Comparison of ENCODE assay signal across 13 cellular contexts in the genomic region with DNA sequence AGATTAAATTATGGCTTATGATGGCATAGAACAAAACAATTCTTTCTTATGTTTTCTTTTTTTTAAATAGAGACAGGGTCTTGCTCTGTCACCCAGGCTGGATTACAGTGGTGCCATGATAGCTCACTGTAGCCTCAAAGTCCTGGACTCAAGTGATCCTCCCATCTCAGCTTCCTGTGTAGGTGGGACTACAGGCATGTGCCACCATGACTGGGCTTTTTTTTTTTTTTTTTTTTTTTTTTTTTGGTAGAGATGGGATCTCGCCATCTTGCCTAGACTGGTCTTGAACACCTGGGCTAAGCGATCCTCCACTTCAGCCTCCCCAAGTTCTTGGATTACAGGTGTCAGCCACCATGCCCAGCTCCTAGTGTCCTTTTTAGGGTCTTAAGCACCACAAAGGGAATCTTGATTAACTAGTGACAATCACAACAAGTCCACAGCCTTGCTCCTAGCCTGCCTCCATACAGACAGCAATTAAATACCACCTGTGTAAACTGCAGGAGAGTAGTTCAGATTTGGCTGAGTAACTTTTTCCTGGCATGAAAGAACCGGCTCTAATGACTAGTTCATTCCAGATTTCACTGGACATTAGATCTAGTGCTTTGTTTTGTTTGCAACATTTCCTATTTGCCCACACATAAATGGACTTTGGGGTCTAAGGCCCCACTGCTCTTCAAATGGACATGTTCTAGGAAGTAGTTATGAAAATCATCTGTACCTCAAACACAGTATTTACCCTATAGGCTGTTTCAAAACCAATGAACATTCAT.
DNase-seq lines count a peak whose midpoint lies in the region; ATAC-seq and TF ChIP-seq lines count a peak whose summit lies in the region.
"Had no signal": no experiment of that assay in that cellular context is flagged by ENCODE, and none has a peak within 500 bp of the region (broad histone marks: within the 10 kb centered on the region; RNA-seq: fewer than 3 reads in every experiment).

No MANE protein-coding gene starts in this region.

- CTCF ChIA-PET in IMR-90 (lab: Yijun Ruan, JAX), result no interaction called here
- CTCF ChIA-PET in WTC11 (lab: Charles Lee), result interaction anchor here (0.8 kb wide), 1 partner anchor 70 kb away, joined by 9 read pairs; no protein-coding TSS in a partner anchor

- H4K8ac ChIP-seq in IMR-90 (ENCODE audit: low read depth in 2 of 2, low read length in 2 of 2), result peak overlapping the region in 1 of 2 experiments; percentile 41; a peak in 2 of 4 replicates

- WGBS in IMR-90 (ENCODE audit: extremely low coverage in 2 of 2, insufficient read length in 1 of 2), 2 experiments, result no CpG with 5 or more reads among the region's 3 CpGs

- intact Hi-C loops in IMR-90 (cut with micrococcal nuclease), result loop anchor here (5.0 kb wide), 1 partner anchor 130 kb away; a partner anchor contains a TSS

- peaks cover 21% of the 10 kb centered on the region; the same call in 1 of the 2 replicates for H4K20me1 ChIP-seq in IMR-90 (ENCODE audit: insufficient read depth, low read length)

- H3K9me1 ChIP-seq in IMR-90 (ENCODE audit: insufficient read depth, low read length), result peaks cover 12% of the 10 kb centered on the region; the same call in 1 of the 2 replicates

- H2BK120ac ChIP-seq in IMR-90 (ENCODE audit: low read depth, low read length), result peak overlapping the region; percentile 49

- H2BK20ac ChIP-seq in IMR-90 (ENCODE audit: low read depth, low read length), result peak overlapping the region; percentile 2; the same call in 1 of the 2 replicates

- TF ChIP-seq RAD21 in IMR-90 (IDR thresholded peaks at IDR 0.05; ENCODE audit: low read length), result no peak

- H3K56ac ChIP-seq in IMR-90 (ENCODE audit: extremely low read depth, insufficient read depth, low read length), result no peak overlapping the region

- DNase-seq in IMR-90 (peak; percentile 65), WTC11 (ENCODE audit: low spot score) (no peak), fibroblast of the conjunctiva (ENCODE audit: low read depth) (peak; percentile 84), UCSD-AML1 (lab: John Stamatoyannopoulos, UW; ENCODE audit: unreplicated experiment) (no peak), COLO829 (ENCODE audit: low spot score) (no peak), WERI-Rb-1 (no peak), NCI-H226 (no peak)
- DNase-seq: SHP77 had no signal

- peaks cover 50% of the 10 kb centered on the region for H3K36me3 Mint-ChIP-seq in WTC11

- H3K9me3 Mint-ChIP-seq in WTC11, result no peaks in the 10 kb centered on the region

- TF ChIP-seq CTCF in IMR-90 (conservative IDR thresholded peaks at IDR 0.05; ENCODE audit: low read depth, low read length) (no peak), WTC11 (IDR thresholded peaks at IDR 0.05) (no peak), WERI-Rb-1 (IDR thresholded peaks at IDR 0.05; ENCODE audit: low read depth, low read length) (no peak)

- no TSS peak for BruUV-seq in IMR-90 (replicated peaks; lab: Mats Ljungman, UMichigan)

- peak overlapping the region; percentile 21; the same call in 1 of the 2 replicates for H2AK5ac ChIP-seq in IMR-90 (ENCODE audit: low read depth, low read length)

- peak; percentile 25 for ATAC-seq in IMR-90 (ENCODE audit: low read depth)
- ATAC-seq in WTC11, result no peak
- ATAC-seq: GM12878 had no signal

- peak overlapping the region; percentile 59 for H2BK5ac ChIP-seq in IMR-90 (ENCODE audit: low read depth, low read length, poor library complexity, severe bottlenecking)

- no peaks in the 10 kb centered on the region for H3K27me3 ChIP-seq in IMR-90 (ENCODE audit: control insufficient read depth, insufficient read depth, low read length)
- H3K27me3 ChIP-seq in subcutaneous abdominal adipose tissue (ENCODE audit: control insufficient read depth in 5 of 5, insufficient read depth in 4 of 5, low read length in 5 of 5), result no peaks in the 10 kb centered on the region
- H3K27me3 ChIP-seq in WERI-Rb-1 (ENCODE audit: insufficient read depth, low read depth, severe bottlenecking), result no peaks in the 10 kb centered on the region
- H3K27me3 ChIP-seq: breast epithelium, right atrium auricular region, tibial nerve had no signal

- H3K4me2 ChIP-seq in IMR-90 (ENCODE audit: low read depth, low read length), result peak overlapping the region; percentile 38; the same call in 1 of the 2 replicates

- peak overlapping the region; percentile 39 for H3K27ac Mint-ChIP-seq in WTC11

- H2AK9ac ChIP-seq in IMR-90 (replicated peaks; ENCODE audit: low read depth, low read length, poor library complexity), result no peak overlapping the region

- no peak for TF ChIP-seq POLR2A in IMR-90 (IDR thresholded peaks at IDR 0.05; ENCODE audit: low read depth, low read length)

- peak overlapping the region; percentile 57 for H3K23ac ChIP-seq in IMR-90 (ENCODE audit: low read depth, low read length)

- H3K4me1 Mint-ChIP-seq in WTC11, result no peaks in the 10 kb centered on the region

- H3K4me3 Mint-ChIP-seq in WTC11, result no peak overlapping the region

- no peak overlapping the region for H2AFZ ChIP-seq in IMR-90 (replicated peaks; ENCODE audit: low read length, poor library complexity)

- 0 out of 3 replicates have a peak overlapping the region, but pooled peaks have one; percentile 27 for H2BK15ac ChIP-seq in IMR-90 (ENCODE audit: low read depth, low read length)

- H4K91ac ChIP-seq in IMR-90 (ENCODE audit: insufficient read depth, low read depth, low read length), result peak overlapping the region; percentile 34; the same call in 1 of the 2 replicates

- H3K27ac ChIP-seq in IMR-90 (ENCODE audit: insufficient read depth, low read length), result peak overlapping the region; percentile 86; the same call in 1 of the 2 replicates
- peak overlapping the region; percentile 17 for H3K27ac ChIP-seq in subcutaneous abdominal adipose tissue (ENCODE audit: low read depth, low read length)
- no peak overlapping the region for H3K27ac ChIP-seq in WERI-Rb-1
- H3K27ac ChIP-seq: right atrium auricular region had no signal

- H3K9me3 ChIP-seq in IMR-90 (ENCODE audit: control insufficient read depth, insufficient read depth, low read length) (no peaks in the 10 kb centered on the region), subcutaneous abdominal adipose tissue (ENCODE audit: control insufficient read depth in 5 of 5, low read length in 5 of 5) (no peaks in the 10 kb centered on the region), WERI-Rb-1 (ENCODE audit: severe bottlenecking) (no peaks in the 10 kb centered on the region)
- H3K9me3 ChIP-seq: breast epithelium, right atrium auricular region, tibial nerve had no signal

- H3K14ac ChIP-seq in IMR-90 (replicated peaks; ENCODE audit: low read depth, low read length), result peak overlapping the region; percentile 57

- dilution Hi-C loops in IMR-90 (cut with HindIII; ENCODE audit: low sequenced_read_pairs, unreplicated experiment), result no loop called here

- H3K18ac ChIP-seq in IMR-90 (ENCODE audit: low read depth, low read length), result peak overlapping the region; percentile 22; the same call in 1 of the 2 replicates

- H4K5ac ChIP-seq in IMR-90 (ENCODE audit: low read depth, low read length), result no peak overlapping the region; the same call in 1 of the 2 replicates

- H3K9ac ChIP-seq in IMR-90 (ENCODE audit: low read depth, low read length) (no peak overlapping the region), subcutaneous abdominal adipose tissue (ENCODE audit: low read length in 5 of 5) (peak overlapping the region in 1 of 5 donors; percentile 3)

- no peaks in the 10 kb centered on the region for H3K27me3 Mint-ChIP-seq in WTC11 (ENCODE audit: low read depth)

- in situ Hi-C loops in IMR-90 (cut with MboI; ENCODE audit: low sequenced_read_pairs), result no loop called here

- H3K4me3 ChIP-seq in IMR-90 (ENCODE audit: insufficient read depth, low read depth, low read length), result no peak overlapping the region
- no peak overlapping the region for H3K4me3 ChIP-seq in subcutaneous abdominal adipose tissue (ENCODE audit: low read depth in 1 of 5, low read length in 5 of 5)
- H3K4me3 ChIP-seq in WERI-Rb-1 (ENCODE audit: low read depth, low read length), result no peak overlapping the region
- H3K4me3 ChIP-seq: breast epithelium, GM12878, right atrium auricular region, tibial nerve had no signal

- H3K4ac ChIP-seq in IMR-90 (ENCODE audit: low read depth, low read length), result peak overlapping the region; percentile 37; the same call in 1 of the 2 replicates

- H3K4me1 ChIP-seq in IMR-90 (ENCODE audit: control insufficient read depth, insufficient read depth, low read length) (peaks cover 16% of the 10 kb centered on the region), subcutaneous abdominal adipose tissue (ENCODE audit: control insufficient read depth in 5 of 5, insufficient read depth in 5 of 5, low read length in 5 of 5) (no peaks in the 10 kb centered on the region)
- H3K4me1 ChIP-seq: breast epithelium, right atrium auricular region had no signal

- H3K36me3 ChIP-seq in IMR-90 (ENCODE audit: control insufficient read depth, insufficient read depth, low read length) (peaks cover 16% of the 10 kb centered on the region), subcutaneous abdominal adipose tissue (ENCODE audit: control insufficient read depth in 5 of 5, insufficient read depth in 5 of 5, low read length in 5 of 5) (peaks cover 17 to 42% (median 24%) of the 10 kb centered on the region in 5 donors), WERI-Rb-1 (peaks cover 44% of the 10 kb centered on the region)

- POLR2A ChIA-PET in IMR-90 (lab: Charles Lee; ENCODE audit: unreplicated experiment) (no interaction called here), WTC11 (lab: Charles Lee) (interaction anchor here (0.6 kb wide), 1 partner anchor 90 kb away, joined by 3 read pairs; no protein-coding TSS in a partner anchor)

- peaks cover 14 to 54% of the 10 kb centered on the region in 2 experiments for H3K79me1 ChIP-seq in IMR-90 (ENCODE audit: low read depth in 1 of 2, low read length in 2 of 2)

TF ChIP-seq in IMR-90, 13 proteins besides CTCF, POLR2A, EP300 and RAD21 (continues in another document):
- no peak for TF ChIP-seq SMC3 (IDR thresholded peaks at IDR 0.05; ENCODE audit: low read depth, low read length)
- no peak for TF ChIP-seq FOS (IDR thresholded peaks at IDR 0.05; ENCODE audit: low read depth, low read length)

TF ChIP-seq in WTC11, 78 proteins besides CTCF, POLR2A, EP300 and RAD21 (continues in another document):
- TF ChIP-seq PRRX2 (CRISPR knock-in tag; IDR thresholded peaks at IDR 0.05) (no peak), GTF2I (CRISPR knock-in tag; conservative IDR thresholded peaks at IDR 0.05) (no peak), TEAD4 (CRISPR knock-in tag; IDR thresholded peaks at IDR 0.05) (no peak), SOX15 (CRISPR knock-in tag; IDR thresholded peaks at IDR 0.05) (no peak)

Comparison
In these comparisons a context has a peak if more than half of its experiments do, and no peak if none do; other contexts are left out.
1. DNase-seq: peak in IMR-90 (single experiment) and fibroblast of the conjunctiva (single experiment); none in WTC11 (single experiment), UCSD-AML1 (single experiment), COLO829 (single experiment), WERI-Rb-1 (single experiment) and NCI-H226 (single experiment).